ENCODE assay signal across 21 cellular contexts in the genomic region with DNA sequence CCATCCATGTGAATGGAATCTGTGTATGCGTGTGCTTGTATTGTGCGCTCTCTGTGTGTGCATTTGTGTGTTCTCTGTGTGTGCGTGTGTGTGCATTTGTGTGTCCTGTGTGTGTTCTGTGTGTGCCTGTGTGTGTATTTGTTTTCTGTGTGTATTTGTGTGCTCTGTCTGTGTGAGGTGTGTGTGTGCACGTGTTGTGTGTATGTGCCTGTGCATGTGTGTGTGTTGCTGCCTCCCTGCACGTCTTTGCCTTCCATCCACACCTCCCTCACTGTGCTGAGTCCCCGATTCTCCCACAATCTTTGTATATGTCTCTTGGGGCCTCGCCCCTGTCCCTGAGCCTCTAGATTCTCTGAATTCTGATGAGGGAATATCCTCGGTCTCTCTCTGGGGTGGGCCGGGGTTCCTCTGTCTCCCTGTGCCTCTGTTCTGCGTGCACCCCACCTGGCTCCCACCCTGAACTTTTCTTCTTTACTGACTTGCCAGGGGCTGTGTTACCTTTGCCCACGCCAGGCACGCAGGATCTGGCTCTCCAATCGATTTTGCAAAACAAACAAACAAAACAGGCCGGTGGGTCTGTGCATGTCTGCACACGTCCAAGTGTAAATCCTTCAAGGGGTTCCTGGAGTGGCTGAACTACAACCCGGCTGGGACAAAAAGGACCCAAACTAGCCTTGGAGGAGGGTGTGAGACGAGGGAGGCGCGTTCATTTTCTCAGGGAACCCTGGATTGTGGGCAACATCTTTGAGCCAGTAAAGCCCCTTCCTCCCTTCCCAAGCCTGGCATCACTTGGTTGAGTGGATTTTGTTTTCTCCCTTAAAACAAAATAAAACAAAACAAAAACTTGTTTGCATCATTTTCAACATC. TPM values are rescaled to one million over a fixed set of nuclear protein-coding genes. Genes with fewer than 3 reads are reported as not detected.
DNase-seq lines count a peak whose midpoint lies in the region; ATAC-seq and TF ChIP-seq lines count a peak whose summit lies in the region.
"Had no signal": no experiment of that assay in that cellular context is flagged by ENCODE, and none has a peak within 500 bp of the region (broad histone marks: within the 10 kb centered on the region; RNA-seq: fewer than 3 reads in every experiment).

No MANE protein-coding gene starts in this region.

- H3K23ac ChIP-seq in IMR-90 (ENCODE audit: low read depth, low read length) (peak overlapping the region; percentile 95), mesendoderm (ENCODE audit: low read length) (peak overlapping the region; percentile 80)

- H3K9ac ChIP-seq in IMR-90 (ENCODE audit: low read depth, low read length) (peak overlapping the region; percentile 98), colonic mucosa (ENCODE audit: low read depth in 2 of 2, low read length in 2 of 2) (peak overlapping the region; percentile 8 to 43), mesendoderm (ENCODE audit: low read length) (no peak overlapping the region)

- H3K18ac ChIP-seq in IMR-90 (ENCODE audit: low read depth, low read length) (peak overlapping the region; percentile 44), mesendoderm (ENCODE audit: low read length) (no peak overlapping the region)

- peak overlapping the region; percentile 76 for H2AK9ac ChIP-seq in IMR-90 (replicated peaks; ENCODE audit: low read depth, low read length, poor library complexity)

- H4K91ac ChIP-seq in IMR-90 (ENCODE audit: insufficient read depth, low read depth, low read length): peak overlapping the region; percentile 59

- H3K4me3 ChIP-seq in IMR-90 (ENCODE audit: insufficient read depth, low read depth, low read length): no peak overlapping the region
- H3K4me3 ChIP-seq in colonic mucosa: no peak overlapping the region
- no peak overlapping the region for H3K4me3 ChIP-seq in mesendoderm (ENCODE audit: low read length)
- peak overlapping the region in 1 of 4 donors; percentile 66 for H3K4me3 ChIP-seq in upper lobe of left lung
- H3K4me3 ChIP-seq: heart left ventricle, right atrium auricular region, testis had no signal

- H2AFZ ChIP-seq in IMR-90 (replicated peaks; ENCODE audit: low read length, poor library complexity): no peak overlapping the region

- peak overlapping the region; percentile 87 for H3K14ac ChIP-seq in IMR-90 (replicated peaks; ENCODE audit: low read depth, low read length)

- H3K27me3 ChIP-seq in IMR-90 (ENCODE audit: control insufficient read depth, insufficient read depth, low read length): no peaks in the 10 kb centered on the region
- H3K27me3 ChIP-seq in colonic mucosa: peaks cover 83% of the 10 kb centered on the region
- H3K27me3 ChIP-seq in mesendoderm (ENCODE audit: insufficient read depth, low read length, poor library complexity): peaks cover 92% of the 10 kb centered on the region
- H3K27me3 ChIP-seq in upper lobe of left lung: peaks cover 0 to 59% (median 30%) of the 10 kb centered on the region in 4 donors
- H3K27me3 ChIP-seq: testis had no signal

- peak overlapping the region; percentile 91 for H2BK20ac ChIP-seq in IMR-90 (ENCODE audit: low read depth, low read length)

- H3K4ac ChIP-seq in IMR-90 (ENCODE audit: low read depth, low read length) (peak overlapping the region; percentile 82), mesendoderm (ENCODE audit: low read depth, low read length) (no peak overlapping the region)

- H2BK5ac ChIP-seq in IMR-90 (ENCODE audit: low read depth, low read length, poor library complexity, severe bottlenecking) (peak overlapping the region; percentile 43), mesendoderm (ENCODE audit: low read length) (no peak overlapping the region)

- H4K8ac ChIP-seq in IMR-90 (ENCODE audit: low read depth in 2 of 2, low read length in 2 of 2) (peak overlapping the region; percentile 32 to 72; a peak in 3 of 4 replicates), mesendoderm (ENCODE audit: low read depth, low read length) (no peak overlapping the region)

- CTCF ChIA-PET in IMR-90 (lab: Yijun Ruan, JAX): interaction anchor here (1.2 kb wide), 1 partner anchor 8 kb away, joined by 3 read pairs; the partner anchor contains the start of gene FOXF1

- H3K79me2 ChIP-seq in mesendoderm (ENCODE audit: control insufficient read depth, insufficient read depth, low read length): no peaks in the 10 kb centered on the region

- H3K27ac ChIP-seq in IMR-90 (ENCODE audit: insufficient read depth, low read length): peak overlapping the region; percentile 42
- H3K27ac ChIP-seq in colonic mucosa: peak overlapping the region; percentile 91
- H3K27ac ChIP-seq in mesendoderm (ENCODE audit: low read depth, low read length): no peak overlapping the region
- H3K27ac ChIP-seq in upper lobe of left lung: peak overlapping the region; percentile 18 to 97 (median 69)
- H3K27ac ChIP-seq: brain microvascular endothelial cell, right atrium auricular region, testis had no signal

- TF ChIP-seq CTCF in IMR-90 (conservative IDR thresholded peaks at IDR 0.05; ENCODE audit: low read depth, low read length) (no peak), colonic mucosa (IDR thresholded peaks at IDR 0.05) (no peak), upper lobe of left lung (IDR thresholded peaks at IDR 0.05) (no peak)

- TF ChIP-seq POLR2A in IMR-90 (IDR thresholded peaks at IDR 0.05; ENCODE audit: low read depth, low read length) (peak; percentile 4; the same call in 1 of the 2 replicates), upper lobe of left lung (IDR thresholded peaks at IDR 0.05) (no peak)

- TF ChIP-seq EP300 in upper lobe of left lung (IDR thresholded peaks at IDR 0.05): no peak

- peak overlapping the region; percentile 90 for H2BK120ac ChIP-seq in IMR-90 (ENCODE audit: low read depth, low read length)
- no peak overlapping the region for H2BK120ac ChIP-seq in mesendoderm (ENCODE audit: low read depth, low read length)

- H4K5ac ChIP-seq in IMR-90 (ENCODE audit: low read depth, low read length): peak overlapping the region; percentile 49
- H4K5ac ChIP-seq in mesendoderm (ENCODE audit: low read length): no peak overlapping the region

- H3K56ac ChIP-seq in IMR-90 (ENCODE audit: extremely low read depth, insufficient read depth, low read length) (peak overlapping the region; percentile 66; the same call in 1 of the 2 replicates), mesendoderm (ENCODE audit: low read length) (no peak overlapping the region)

- H3K9me1 ChIP-seq in IMR-90 (ENCODE audit: insufficient read depth, low read length): peaks cover 20% of the 10 kb centered on the region

- H3K4me2 ChIP-seq in IMR-90 (ENCODE audit: low read depth, low read length): peak overlapping the region; percentile 67
- H3K4me2 ChIP-seq in mesendoderm (ENCODE audit: low read length): no peak overlapping the region

- peaks cover 75% of the 10 kb centered on the region for H4K20me1 ChIP-seq in IMR-90 (ENCODE audit: insufficient read depth, low read length)

- no TSS peak for BruUV-seq in IMR-90 (replicated peaks; lab: Mats Ljungman, UMichigan)

- in situ Hi-C loops in IMR-90 (cut with MboI; ENCODE audit: low sequenced_read_pairs): no loop called here

- peaks cover 72% of the 10 kb centered on the region for H3K36me3 ChIP-seq in IMR-90 (ENCODE audit: control insufficient read depth, insufficient read depth, low read length)
- no peaks in the 10 kb centered on the region for H3K36me3 ChIP-seq in colonic mucosa
- H3K36me3 ChIP-seq in mesendoderm (ENCODE audit: control insufficient read depth, insufficient read depth, low read length): no peaks in the 10 kb centered on the region
- H3K36me3 ChIP-seq in upper lobe of left lung: peaks cover 0 to 10% (median 0%) of the 10 kb centered on the region in 4 donors
- H3K36me3 ChIP-seq: brain microvascular endothelial cell, heart left ventricle, right atrium auricular region had no signal

- dilution Hi-C loops in IMR-90 (cut with HindIII; ENCODE audit: low sequenced_read_pairs, unreplicated experiment): no loop called here

- POLR2A ChIA-PET in IMR-90 (lab: Charles Lee; ENCODE audit: unreplicated experiment): no interaction called here

- no CpG with 5 or more reads among the region's 19 CpGs for WGBS in IMR-90 (ENCODE audit: extremely low coverage in 2 of 2, insufficient read length in 1 of 2), 2 experiments
- WGBS in mesendoderm (ENCODE audit: extremely low coverage, insufficient coverage, low lambda C conversion rate): no CpG with 5 or more reads among the region's 19 CpGs
- WGBS in upper lobe of left lung, 2 donors: 18 to 21% methylated on average over 19 of the region's 19 CpGs

- H3K9me3 ChIP-seq in IMR-90 (ENCODE audit: control insufficient read depth, insufficient read depth, low read length) (no peaks in the 10 kb centered on the region), colonic mucosa (no peaks in the 10 kb centered on the region), upper lobe of left lung (no peaks in the 10 kb centered on the region)
- H3K9me3 ChIP-seq: heart left ventricle, right atrium auricular region, testis had no signal

- TF ChIP-seq RAD21 in IMR-90 (IDR thresholded peaks at IDR 0.05; ENCODE audit: low read length): no peak

- no peak for DNase-seq in IMR-90
- no peak for DNase-seq in colonic mucosa
- no peak for DNase-seq in mesendoderm
- DNase-seq in upper lobe of left lung: no peak
- no peak for DNase-seq in activated effector memory CD4-positive, alpha-beta T cell treated with anti-CD3 and anti-CD28 coated beads, Interleukin-2, amount 50 U/mL, for 16 hours
- DNase-seq: activated CD4-positive, CD25-positive, alpha-beta regulatory T cell; brain microvascular endothelial cell; CD8-positive, alpha-beta memory T cell; H9; heart left ventricle; NCI-H1092; NCI-H2081 treated with DMSO at 0.1 percent for 48 hours; NCI-H510A; occipital lobe; testis had no signal

- H2AK5ac ChIP-seq in IMR-90 (ENCODE audit: low read depth, low read length) (peak overlapping the region; percentile 96), mesendoderm (ENCODE audit: low read length) (peak overlapping the region; percentile 78)

- peaks cover 55% of the 10 kb centered on the region for H3K4me1 ChIP-seq in IMR-90 (ENCODE audit: control insufficient read depth, insufficient read depth, low read length)
- H3K4me1 ChIP-seq in colonic mucosa: no peaks in the 10 kb centered on the region
- peaks cover 2% of the 10 kb centered on the region for H3K4me1 ChIP-seq in mesendoderm (ENCODE audit: control insufficient read depth, low read depth, low read length)
- H3K4me1 ChIP-seq in upper lobe of left lung: peaks cover 0 to 32% (median 11%) of the 10 kb centered on the region in 4 donors

- no peak for ATAC-seq in IMR-90 (ENCODE audit: low read depth)
- ATAC-seq in upper lobe of left lung (ENCODE audit: low FRiP score in 2 of 2): no peak
- ATAC-seq in HG02610 (IDR thresholded peaks at IDR 0.05; ENCODE audit: unreplicated experiment): no peak
- ATAC-seq in GM18861 (IDR thresholded peaks at IDR 0.05; ENCODE audit: unreplicated experiment): no peak
- ATAC-seq: activated T-helper 17 cell treated with anti-CD3 and anti-CD28 coated beads, Interleukin-2, amount 50 U/mL, for 72 hours; heart left ventricle had no signal

- H2BK15ac ChIP-seq in IMR-90 (ENCODE audit: low read depth, low read length) (0 out of 3 replicates have a peak overlapping the region, but pooled peaks have one; percentile 10), mesendoderm (replicated peaks; ENCODE audit: low read depth) (no peak overlapping the region)

- H3K79me1 ChIP-seq in IMR-90 (ENCODE audit: low read depth in 1 of 2, low read length in 2 of 2): peaks cover 0 to 33% of the 10 kb centered on the region in 2 experiments; a peak in 2 of 4 replicates
- no peaks in the 10 kb centered on the region for H3K79me1 ChIP-seq in mesendoderm (ENCODE audit: low read length)

- intact Hi-C loops in IMR-90 (cut with micrococcal nuclease): loop anchor here (10.0 kb wide), 1 partner anchor 347 kb away; no protein-coding TSS in a partner anchor
- intact Hi-C loops in colonic mucosa (cut with DNase I): no loop called here

RNA-seq across cellular contexts. Expression of gene FOXF1, which starts 8.1 kb away (rescaled TPM):
- 2.7 and 4.2 TPM in 2 replicates for total RNA-seq in IMR-90 (2012; rRNA removed)
- 33.0 and 34.5 TPM in 2 replicates for polyA plus RNA-seq in IMR-90 (2012; rRNA removed)
- 33.7 and 84.8 TPM in 2 replicates for polyA plus RNA-seq in IMR-90 (2012; cell fraction: cytosol; rRNA removed)
- 98.2 and 101 TPM in 2 replicates for polyA plus RNA-seq in IMR-90 (2012; cell fraction: nucleus; rRNA removed; ENCODE audit: low replicate concordance)
- 10 to 100 TPM in 1 of 2 donors, 1 to 10 TPM in 1; 6.3 to 12.1 TPM for total RNA-seq in colonic mucosa
- 0.07 TPM for polyA plus RNA-seq in mesendoderm (2013, experiment 1 of 2)
- polyA plus RNA-seq in mesendoderm (2013, experiment 2 of 2): 0.03 TPM
- total RNA-seq in upper lobe of left lung: 10 to 100 TPM in 5 of 6 donors, 1 to 10 TPM in 1; 6.3 to 73.6 (median 24.5) TPM
- total RNA-seq: activated T-helper 17 cell treated with anti-CD3 and anti-CD28 coated beads, Interleukin-2, amount 50 U/mL, for 72 hours; CD8-positive, alpha-beta memory T cell; H9; LHCN-M2; myocyte had no signal
- polyA plus RNA-seq: CD8-positive, alpha-beta memory T cell had no signal

RNA-seq across cellular contexts. Expression of gene MTHFSD, which starts 52.8 kb away (rescaled TPM):
- 7.8 and 8.2 TPM in 2 replicates for total RNA-seq in IMR-90 (2012; rRNA removed)
- 13.7 and 16.8 TPM in 2 replicates for polyA plus RNA-seq in IMR-90 (2012; rRNA removed)
- polyA plus RNA-seq in IMR-90 (2012; cell fraction: cytosol; rRNA removed): 5.6 and 7.9 TPM in 2 replicates
- 71.8 and 97.1 TPM in 2 replicates for polyA plus RNA-seq in IMR-90 (2012; cell fraction: nucleus; rRNA removed; ENCODE audit: low replicate concordance)
- total RNA-seq in colonic mucosa: 10 to 100 TPM; 15.4 to 23.7 TPM
- 5.5 TPM for polyA plus RNA-seq in mesendoderm (2013, experiment 1 of 2)
- 6.0 TPM for polyA plus RNA-seq in mesendoderm (2013, experiment 2 of 2)
- total RNA-seq in upper lobe of left lung: 10 to 100 TPM; 13.8 to 39.8 (median 22.0) TPM
